ENCODE assay signal across 2 cellular contexts in genomic region chr11:118734031-118734430, GRCh38.
TF ChIP-seq lines count a peak whose summit lies in the region.

No MANE protein-coding gene starts in this region.

TF ChIP-seq in GM23338, 12 proteins besides CTCF, POLR2A, EP300 and RAD21:
- TF ChIP-seq ZNF331 (CRISPR knock-in tag; IDR thresholded peaks at IDR 0.05; ENCODE audit: low read depth) = no peak
- no peak for TF ChIP-seq ZNF462 (CRISPR knock-in tag; IDR thresholded peaks at IDR 0.05)
- no peak for TF ChIP-seq JUNB (IDR thresholded peaks at IDR 0.05; ENCODE audit: unreplicated experiment)
- TF ChIP-seq CREB1 (CRISPR knock-in tag; IDR thresholded peaks at IDR 0.05; ENCODE audit: low read depth) = no peak
- TF ChIP-seq STAT1 (IDR thresholded peaks at IDR 0.05; ENCODE audit: unreplicated experiment) = no peak
- no peak for TF ChIP-seq ETS1 (IDR thresholded peaks at IDR 0.05)
- no peak for TF ChIP-seq EZH2 (IDR thresholded peaks at IDR 0.05; ENCODE audit: low read depth, unreplicated experiment)
- no peak for TF ChIP-seq NANOG (IDR thresholded peaks at IDR 0.05; ENCODE audit: borderline replicate concordance)
- TF ChIP-seq POLR2AphosphoS5 (IDR thresholded peaks at IDR 0.05; ENCODE audit: low read depth) = no peak
- no peak for TF ChIP-seq EZH2phosphoT487 (IDR thresholded peaks at IDR 0.05; ENCODE audit: unreplicated experiment)
- no peak for TF ChIP-seq REST (IDR thresholded peaks at IDR 0.05; ENCODE audit: unreplicated experiment)
- no peak for TF ChIP-seq ZNF114 (CRISPR knock-in tag; IDR thresholded peaks at IDR 0.05)
TF ChIP-seq in GM23338: peak in this region for 0.

TF ChIP-seq in K562, 482 proteins besides CTCF, POLR2A, EP300 and RAD21:
- TF ChIP-seq ZFX (CRISPR knock-in tag; IDR thresholded peaks at IDR 0.05) (no peak), NFIC (IDR thresholded peaks at IDR 0.05) (no peak), ZNF12 (CRISPR knock-in tag; IDR thresholded peaks at IDR 0.05) (no peak)
